Comparison of ENCODE assay signal across 8 cellular contexts in genomic region chr3:113441051-113441770, GRCh38. TPM values are rescaled to one million over a fixed set of nuclear protein-coding genes. Genes with fewer than 3 reads are reported as not detected.
DNase-seq lines count a peak whose midpoint lies in the region; ATAC-seq lines count a peak whose summit lies in the region.

TSS of gene CFAP44 (minus strand) at chr3:113441493. CDS start at chr3:113433664, 7,829 bp downstream.

- H3K27ac Mint-ChIP-seq in central memory CD8-positive, alpha-beta T cell (ENCODE audit: low read depth): no peak within 1 kb of the TSS

- DNase-seq in DMS153 (lab: John Stamatoyannopoulos, UW) (peak; percentile 23), iPS-NIHi7 (ENCODE audit: extremely low spot score) (peak; percentile 99), NCI-H1694 (lab: John Stamatoyannopoulos, UW) (no peak)
- peak; percentile 18 to 22 for DNase-seq in central memory CD8-positive, alpha-beta T cell (ENCODE audit: low spot score in 2 of 2)

- H3K4me3 ChIP-seq in skeletal muscle tissue (ENCODE audit: low read length in 3 of 3): peak within 1 kb of the TSS; percentile 46 to 57 (median 46)

- H3K9me3 ChIP-seq in skeletal muscle tissue (ENCODE audit: control insufficient read depth in 3 of 3, low read length in 3 of 3): no peaks in the 10 kb centered on the region

- no peak within 1 kb of the TSS for H3K27ac ChIP-seq in skeletal muscle tissue (ENCODE audit: low read depth, low read length)

- no peaks in the 10 kb centered on the region for H3K27me3 Mint-ChIP-seq in central memory CD8-positive, alpha-beta T cell

- no peaks in the 10 kb centered on the region for H3K4me1 Mint-ChIP-seq in central memory CD8-positive, alpha-beta T cell

- H3K9ac ChIP-seq in skeletal muscle tissue (ENCODE audit: low read depth in 1 of 3, low read length in 3 of 3): no peak within 1 kb of the TSS

- H3K36me3 ChIP-seq in skeletal muscle tissue (ENCODE audit: control insufficient read depth in 3 of 3, insufficient read depth in 3 of 3, low read length in 3 of 3): peaks cover 0 to 2% (median 0%) of the 10 kb centered on the region in 3 donors

- H3K4me3 Mint-ChIP-seq in central memory CD8-positive, alpha-beta T cell: no peak within 1 kb of the TSS

- H3K36me3 Mint-ChIP-seq in central memory CD8-positive, alpha-beta T cell (ENCODE audit: insufficient read depth): peaks cover 2% of the 10 kb centered on the region

- no peaks in the 10 kb centered on the region for H3K4me1 ChIP-seq in skeletal muscle tissue (ENCODE audit: control insufficient read depth in 3 of 3, insufficient read depth in 3 of 3, low read length in 3 of 3)

- no peaks in the 10 kb centered on the region for H3K9me3 Mint-ChIP-seq in central memory CD8-positive, alpha-beta T cell

- H3K27me3 ChIP-seq in skeletal muscle tissue (ENCODE audit: control insufficient read depth in 3 of 3, insufficient read depth in 3 of 3, low read length in 3 of 3): no peaks in the 10 kb centered on the region

- ATAC-seq in activated CD4-positive, CD25-positive, alpha-beta regulatory T cell treated with anti-CD3 and anti-CD28 coated beads, Interleukin-2, amount 50 U/mL, for 24 hours: peak; percentile 20 to 32
- ATAC-seq in central memory CD8-positive, alpha-beta T cell (replicated peaks; ENCODE audit: extremely low read depth, poor library complexity, severe bottlenecking): no peak
- ATAC-seq in GM21390 (IDR thresholded peaks at IDR 0.05; ENCODE audit: unreplicated experiment) (no peak), GM19324 (IDR thresholded peaks at IDR 0.05; ENCODE audit: low FRiP score, unreplicated experiment) (no peak)

RNA-seq across cellular contexts. Expression of gene CFAP44, which starts in this region (rescaled TPM):
- total RNA-seq in skeletal muscle tissue: 6.3 TPM

Comparison
In these comparisons a context has a peak if more than half of its experiments do, and no peak if none do; other contexts are left out.
1. ATAC-seq: peak in activated CD4-positive, CD25-positive, alpha-beta regulatory T cell treated with anti-CD3 and anti-CD28 coated beads, Interleukin-2, amount 50 U/mL, for 24 hours (2 of 2); none in central memory CD8-positive, alpha-beta T cell (single experiment), GM21390 (single experiment) and GM19324 (single experiment).